Comparison of ENCODE assay signal across 2 cellular contexts in the genomic region with DNA sequence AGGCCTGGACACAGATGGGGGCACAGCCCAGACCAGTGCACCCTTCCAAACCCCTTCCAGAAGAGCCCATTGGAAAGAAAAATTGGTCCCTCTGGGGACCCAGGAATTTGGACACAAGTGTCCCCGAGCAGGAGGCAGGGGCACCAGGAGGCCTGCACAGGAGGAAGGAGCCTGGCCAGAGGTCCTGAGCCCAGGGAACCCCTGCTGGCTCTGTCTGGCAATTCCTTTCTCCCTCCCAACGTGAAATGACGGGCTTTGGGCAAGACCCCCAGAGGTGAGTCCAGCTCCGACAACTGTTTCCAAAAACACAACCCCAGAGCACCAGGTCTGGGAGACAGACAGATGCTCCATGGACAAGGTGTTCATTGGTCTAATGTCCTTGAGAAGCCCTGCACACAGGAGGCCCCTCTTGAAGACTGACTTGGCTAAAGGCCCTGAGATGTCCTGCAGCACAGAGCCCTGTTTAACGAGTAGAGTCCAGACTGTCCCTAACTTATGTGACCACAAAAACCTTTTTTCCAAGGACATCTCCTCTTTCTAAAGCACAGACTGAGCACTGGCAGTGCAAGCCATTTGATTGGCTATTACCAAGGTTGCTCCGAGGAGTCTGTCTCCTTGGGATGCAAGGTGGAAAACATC.
TF ChIP-seq lines count a peak whose summit lies in the region.

No MANE protein-coding gene starts in this region.

TF ChIP-seq in K562, 482 proteins besides CTCF, POLR2A, EP300 and RAD21:
- TF ChIP-seq ZNF239 (CRISPR knock-in tag; IDR thresholded peaks at IDR 0.05) = peak; percentile 79
- TF ChIP-seq HDAC1 (IDR thresholded peaks at IDR 0.05) = no peak

TF ChIP-seq in HepG2, 621 proteins besides CTCF, POLR2A, EP300 and RAD21:
- TF ChIP-seq, protein P1, sequence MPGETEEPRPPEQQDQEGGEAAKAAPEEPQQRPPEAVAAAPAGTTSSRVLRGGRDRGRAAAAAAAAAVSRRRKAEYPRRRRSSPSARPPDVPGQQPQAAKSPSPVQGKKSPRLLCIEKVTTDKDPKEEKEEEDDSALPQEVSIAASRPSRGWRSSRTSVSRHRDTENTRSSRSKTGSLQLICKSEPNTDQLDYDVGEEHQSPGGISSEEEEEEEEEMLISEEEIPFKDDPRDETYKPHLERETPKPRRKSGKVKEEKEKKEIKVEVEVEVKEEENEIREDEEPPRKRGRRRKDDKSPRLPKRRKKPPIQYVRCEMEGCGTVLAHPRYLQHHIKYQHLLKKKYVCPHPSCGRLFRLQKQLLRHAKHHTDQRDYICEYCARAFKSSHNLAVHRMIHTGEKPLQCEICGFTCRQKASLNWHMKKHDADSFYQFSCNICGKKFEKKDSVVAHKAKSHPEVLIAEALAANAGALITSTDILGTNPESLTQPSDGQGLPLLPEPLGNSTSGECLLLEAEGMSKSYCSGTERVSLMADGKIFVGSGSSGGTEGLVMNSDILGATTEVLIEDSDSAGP (CRISPR knock-in tag; IDR thresholded peaks at IDR 0.05; ENCODE audit: borderline replicate concordance) = no peak
- TF ChIP-seq, protein P2, sequence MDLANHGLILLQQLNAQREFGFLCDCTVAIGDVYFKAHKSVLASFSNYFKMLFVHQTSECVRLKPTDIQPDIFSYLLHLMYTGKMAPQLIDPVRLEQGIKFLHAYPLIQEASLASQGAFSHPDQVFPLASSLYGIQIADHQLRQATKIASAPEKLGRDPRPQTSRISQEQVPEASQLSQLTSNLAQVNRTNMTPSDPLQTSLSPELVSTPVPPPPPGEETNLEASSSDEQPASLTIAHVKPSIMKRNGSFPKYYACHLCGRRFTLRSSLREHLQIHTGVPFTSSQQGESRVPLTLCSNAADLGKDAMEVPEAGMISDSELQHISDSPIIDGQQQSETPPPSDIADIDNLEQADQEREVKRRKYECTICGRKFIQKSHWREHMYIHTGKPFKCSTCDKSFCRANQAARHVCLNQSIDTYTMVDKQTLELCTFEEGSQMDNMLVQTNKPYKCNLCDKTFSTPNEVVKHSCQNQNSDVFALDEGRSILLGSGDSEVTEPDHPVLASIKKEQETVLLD (CRISPR knock-in tag; IDR thresholded peaks at IDR 0.05; ENCODE audit: low read depth) = no peak
- TF ChIP-seq, protein P3, sequence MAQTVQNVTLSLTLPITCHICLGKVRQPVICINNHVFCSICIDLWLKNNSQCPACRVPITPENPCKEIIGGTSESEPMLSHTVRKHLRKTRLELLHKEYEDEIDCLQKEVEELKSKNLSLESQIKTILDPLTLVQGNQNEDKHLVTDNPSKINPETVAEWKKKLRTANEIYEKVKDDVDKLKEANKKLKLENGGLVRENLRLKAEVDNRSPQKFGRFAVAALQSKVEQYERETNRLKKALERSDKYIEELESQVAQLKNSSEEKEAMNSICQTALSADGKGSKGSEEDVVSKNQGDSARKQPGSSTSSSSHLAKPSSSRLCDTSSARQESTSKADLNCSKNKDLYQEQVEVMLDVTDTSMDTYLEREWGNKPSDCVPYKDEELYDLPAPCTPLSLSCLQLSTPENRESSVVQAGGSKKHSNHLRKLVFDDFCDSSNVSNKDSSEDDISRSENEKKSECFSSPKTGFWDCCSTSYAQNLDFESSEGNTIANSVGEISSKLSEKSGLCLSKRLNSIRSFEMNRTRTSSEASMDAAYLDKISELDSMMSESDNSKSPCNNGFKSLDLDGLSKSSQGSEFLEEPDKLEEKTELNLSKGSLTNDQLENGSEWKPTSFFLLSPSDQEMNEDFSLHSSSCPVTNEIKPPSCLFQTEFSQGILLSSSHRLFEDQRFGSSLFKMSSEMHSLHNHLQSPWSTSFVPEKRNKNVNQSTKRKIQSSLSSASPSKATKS (CRISPR knock-in tag; IDR thresholded peaks at IDR 0.05) = no peak
- TF ChIP-seq ZNF496 (CRISPR knock-in tag; IDR thresholded peaks at IDR 0.05; ENCODE audit: insufficient replicate concordance) (no peak), ZFP90 (CRISPR knock-in tag; IDR thresholded peaks at IDR 0.05; ENCODE audit: borderline replicate concordance) (no peak), ZNF260 (CRISPR knock-in tag; IDR thresholded peaks at IDR 0.05; ENCODE audit: borderline replicate concordance, low read depth) (no peak), AHR (CRISPR knock-in tag; IDR thresholded peaks at IDR 0.05) (no peak), FOXC1 (CRISPR knock-in tag; IDR thresholded peaks at IDR 0.05; ENCODE audit: borderline replicate concordance) (no peak), SIX4 (CRISPR knock-in tag; IDR thresholded peaks at IDR 0.05) (no peak), ZNF232 (CRISPR knock-in tag; IDR thresholded peaks at IDR 0.05; ENCODE audit: borderline replicate concordance) (no peak)
- TF ChIP-seq, protein P4, sequence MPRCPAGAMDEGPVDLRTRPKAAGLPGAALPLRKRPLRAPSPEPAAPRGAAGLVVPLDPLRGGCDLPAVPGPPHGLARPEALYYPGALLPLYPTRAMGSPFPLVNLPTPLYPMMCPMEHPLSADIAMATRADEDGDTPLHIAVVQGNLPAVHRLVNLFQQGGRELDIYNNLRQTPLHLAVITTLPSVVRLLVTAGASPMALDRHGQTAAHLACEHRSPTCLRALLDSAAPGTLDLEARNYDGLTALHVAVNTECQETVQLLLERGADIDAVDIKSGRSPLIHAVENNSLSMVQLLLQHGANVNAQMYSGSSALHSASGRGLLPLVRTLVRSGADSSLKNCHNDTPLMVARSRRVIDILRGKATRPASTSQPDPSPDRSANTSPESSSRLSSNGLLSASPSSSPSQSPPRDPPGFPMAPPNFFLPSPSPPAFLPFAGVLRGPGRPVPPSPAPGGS (CRISPR knock-in tag; IDR thresholded peaks at IDR 0.05) = no peak
- TF ChIP-seq, protein P5, sequence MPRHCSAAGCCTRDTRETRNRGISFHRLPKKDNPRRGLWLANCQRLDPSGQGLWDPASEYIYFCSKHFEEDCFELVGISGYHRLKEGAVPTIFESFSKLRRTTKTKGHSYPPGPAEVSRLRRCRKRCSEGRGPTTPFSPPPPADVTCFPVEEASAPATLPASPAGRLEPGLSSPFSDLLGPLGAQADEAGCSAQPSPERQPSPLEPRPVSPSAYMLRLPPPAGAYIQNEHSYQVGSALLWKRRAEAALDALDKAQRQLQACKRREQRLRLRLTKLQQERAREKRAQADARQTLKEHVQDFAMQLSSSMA (CRISPR knock-in tag; IDR thresholded peaks at IDR 0.05) = no peak
